Comparison of ENCODE assay signal across 29 cellular contexts in the genomic region with DNA sequence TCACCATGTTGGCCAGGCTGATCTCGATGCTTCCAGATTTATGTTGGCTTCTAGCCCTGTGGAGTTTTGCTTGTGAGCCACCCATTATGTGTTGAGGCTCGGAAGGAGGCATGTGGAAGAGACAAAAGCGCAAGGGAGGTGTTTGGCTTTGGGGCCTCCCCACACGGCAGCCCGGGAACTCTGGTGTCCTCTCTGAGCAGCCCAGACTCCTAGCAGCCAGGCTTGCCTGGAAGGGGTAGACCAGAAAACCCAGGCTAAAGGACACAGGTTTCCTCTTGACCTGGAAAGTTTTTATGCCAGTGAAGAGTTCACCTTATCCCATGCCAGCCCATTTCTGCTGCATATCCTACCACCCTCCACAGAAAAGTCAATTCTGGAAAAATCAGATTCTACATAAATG.
"Had no signal": no experiment of that assay in that cellular context is flagged by ENCODE, and none has a peak within 500 bp of the region (broad histone marks: within the 10 kb centered on the region; RNA-seq: fewer than 3 reads in every experiment).

No MANE protein-coding gene starts in this region.

- ATAC-seq: activated CD8-positive, alpha-beta T cell treated with anti-CD3 and anti-CD28 coated beads for 36 hours; activated naive CD4-positive, alpha-beta T cell treated with anti-CD3 and anti-CD28 coated beads, Interleukin-2, amount 50 U/mL, for 72 hours; activated T-cell treated with anti-CD3 and anti-CD28 coated beads, Interleukin-2, amount 50 U/mL, for 4 hours; activated T-cell treated with anti-CD3 and anti-CD28 coated beads, Interleukin-2, amount 50 U/mL, for 72 hours; activated T-helper 17 cell treated with anti-CD3 and anti-CD28 coated beads, Interleukin-2, amount 50 U/mL, for 72 hours; body of pancreas had no signal

- H3K27me3 ChIP-seq: adrenal gland, body of pancreas, breast epithelium had no signal

- H3K27ac ChIP-seq: adrenal gland, body of pancreas, brain microvascular endothelial cell, breast epithelium, VCaP had no signal

- H3K4me3 ChIP-seq: adrenal gland, body of pancreas, breast epithelium had no signal

- H3K4me1 ChIP-seq: breast epithelium had no signal

- H3K9me3 ChIP-seq: adrenal gland, body of pancreas, breast epithelium had no signal

- DNase-seq: activated B cell treated with CpG ODN at 0.5 μM for 24 hours; activated CD4-positive, alpha-beta T cell treated with anti-CD3 and anti-CD28 coated beads for 4 hours; activated CD4-positive, alpha-beta T cell treated with anti-CD3 and anti-CD28 coated beads, Interleukin-2, amount 10 ng/mL, durations not matched to agents 24 days and 14 days; activated CD4-positive, alpha-beta T cell treated with anti-CD3 and anti-CD28 coated beads, Interleukin-2, amount 50 U/mL, for 1 hour; activated CD4-positive, alpha-beta T cell treated with anti-CD3 and anti-CD28 coated beads, Interleukin-2, amount 50 U/mL, for 4 hours; activated CD4-positive, CD25-positive, alpha-beta regulatory T cell treated with anti-CD3 and anti-CD28 coated beads, Interleukin-2, amount 50 U/mL, for 72 hours; activated CD8-positive, alpha-beta memory T cell treated with anti-CD3 and anti-CD28 coated beads, Interleukin-2, amount 50 U/mL, for 4 hours; activated effector memory CD4-positive, alpha-beta T cell treated with anti-CD3 and anti-CD28 coated beads, Interleukin-2, amount 50 U/mL, for 16 hours; activated gamma-delta T cell treated with Interleukin-2 at 50 U/mL for 16 hours; activated naive CD4-positive, alpha-beta T cell; activated naive CD4-positive, alpha-beta T cell treated with anti-CD3 and anti-CD28 coated beads for 36 hours; activated naive CD4-positive, alpha-beta T cell treated with anti-CD3 and anti-CD28 coated beads, Interleukin-2, amount 50 U/mL, for 16 hours; activated naive CD8-positive, alpha-beta T cell treated with anti-CD3 and anti-CD28 coated beads for 36 hours; activated T-cell treated with anti-CD3 and anti-CD28 coated beads for 4 hours; activated T-cell treated with anti-CD3 and anti-CD28 coated beads, Interleukin-2, amount 50 U/mL, for 1 hour; activated T-cell treated with anti-CD3 and anti-CD28 coated beads, Interleukin-2, amount 50 U/mL, for 4 hours; activated T-cell treated with anti-CD3 and anti-CD28 coated beads, Interleukin-2, amount 50 U/mL, for 72 hours; adrenal gland; amniotic stem cell; body of pancreas; brain microvascular endothelial cell; central memory CD4-positive, alpha-beta T cell; T-helper 2 cell; T-helper 9 cell had no signal

- H3K36me3 ChIP-seq: adrenal gland, brain microvascular endothelial cell, breast epithelium had no signal
